1 cellular context compared by ENCODE assay signal in the genomic region with DNA sequence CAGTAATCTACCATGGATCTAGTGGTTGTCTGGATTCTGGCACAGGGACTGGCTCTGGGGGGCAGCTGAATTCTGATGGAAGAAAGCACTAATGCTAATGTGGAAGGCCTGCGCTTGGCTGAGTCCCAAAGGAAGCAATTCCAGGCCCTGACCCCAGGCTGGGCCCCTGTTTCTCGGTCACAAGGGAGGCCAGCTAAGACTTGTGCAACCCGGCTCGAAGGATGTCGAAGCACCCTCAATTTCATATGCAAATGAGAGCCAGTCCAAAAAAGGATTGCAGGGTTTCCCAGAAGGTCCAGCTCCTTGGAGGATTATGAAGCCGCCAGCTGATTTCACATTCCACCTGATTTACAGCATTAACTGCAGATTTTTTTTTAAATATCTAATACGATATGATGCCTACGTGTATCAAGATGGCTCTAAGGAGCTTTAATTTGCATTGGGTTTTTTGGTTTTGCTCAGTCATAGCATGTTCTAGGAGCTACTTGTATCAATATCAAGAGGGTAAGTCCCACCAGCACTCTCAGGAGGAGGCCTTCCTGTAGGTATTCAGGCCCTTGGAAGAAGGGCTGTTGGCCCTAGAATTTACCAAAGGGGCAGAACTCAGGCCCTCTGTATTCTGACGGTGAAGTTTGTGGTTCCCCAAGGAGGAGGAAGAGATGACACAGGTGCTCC.
TF ChIP-seq lines count a peak whose summit lies in the region.

No MANE protein-coding gene starts in this region.

TF ChIP-seq in A549, 52 proteins besides CTCF, POLR2A, EP300 and RAD21 (continued from another document):
- TF ChIP-seq, protein P1, sequence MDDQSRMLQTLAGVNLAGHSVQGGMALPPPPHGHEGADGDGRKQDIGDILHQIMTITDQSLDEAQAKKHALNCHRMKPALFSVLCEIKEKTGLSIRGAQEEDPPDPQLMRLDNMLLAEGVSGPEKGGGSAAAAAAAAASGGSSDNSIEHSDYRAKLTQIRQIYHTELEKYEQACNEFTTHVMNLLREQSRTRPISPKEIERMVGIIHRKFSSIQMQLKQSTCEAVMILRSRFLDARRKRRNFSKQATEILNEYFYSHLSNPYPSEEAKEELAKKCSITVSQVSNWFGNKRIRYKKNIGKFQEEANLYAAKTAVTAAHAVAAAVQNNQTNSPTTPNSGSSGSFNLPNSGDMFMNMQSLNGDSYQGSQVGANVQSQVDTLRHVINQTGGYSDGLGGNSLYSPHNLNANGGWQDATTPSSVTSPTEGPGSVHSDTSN (IDR thresholded peaks at IDR 0.05): no peak
- TF ChIP-seq RCOR1 (IDR thresholded peaks at IDR 0.05; ENCODE audit: low read depth, low read length) (no peak), JUN (IDR thresholded peaks at IDR 0.05) (no peak)
- TF ChIP-seq, protein P2, sequence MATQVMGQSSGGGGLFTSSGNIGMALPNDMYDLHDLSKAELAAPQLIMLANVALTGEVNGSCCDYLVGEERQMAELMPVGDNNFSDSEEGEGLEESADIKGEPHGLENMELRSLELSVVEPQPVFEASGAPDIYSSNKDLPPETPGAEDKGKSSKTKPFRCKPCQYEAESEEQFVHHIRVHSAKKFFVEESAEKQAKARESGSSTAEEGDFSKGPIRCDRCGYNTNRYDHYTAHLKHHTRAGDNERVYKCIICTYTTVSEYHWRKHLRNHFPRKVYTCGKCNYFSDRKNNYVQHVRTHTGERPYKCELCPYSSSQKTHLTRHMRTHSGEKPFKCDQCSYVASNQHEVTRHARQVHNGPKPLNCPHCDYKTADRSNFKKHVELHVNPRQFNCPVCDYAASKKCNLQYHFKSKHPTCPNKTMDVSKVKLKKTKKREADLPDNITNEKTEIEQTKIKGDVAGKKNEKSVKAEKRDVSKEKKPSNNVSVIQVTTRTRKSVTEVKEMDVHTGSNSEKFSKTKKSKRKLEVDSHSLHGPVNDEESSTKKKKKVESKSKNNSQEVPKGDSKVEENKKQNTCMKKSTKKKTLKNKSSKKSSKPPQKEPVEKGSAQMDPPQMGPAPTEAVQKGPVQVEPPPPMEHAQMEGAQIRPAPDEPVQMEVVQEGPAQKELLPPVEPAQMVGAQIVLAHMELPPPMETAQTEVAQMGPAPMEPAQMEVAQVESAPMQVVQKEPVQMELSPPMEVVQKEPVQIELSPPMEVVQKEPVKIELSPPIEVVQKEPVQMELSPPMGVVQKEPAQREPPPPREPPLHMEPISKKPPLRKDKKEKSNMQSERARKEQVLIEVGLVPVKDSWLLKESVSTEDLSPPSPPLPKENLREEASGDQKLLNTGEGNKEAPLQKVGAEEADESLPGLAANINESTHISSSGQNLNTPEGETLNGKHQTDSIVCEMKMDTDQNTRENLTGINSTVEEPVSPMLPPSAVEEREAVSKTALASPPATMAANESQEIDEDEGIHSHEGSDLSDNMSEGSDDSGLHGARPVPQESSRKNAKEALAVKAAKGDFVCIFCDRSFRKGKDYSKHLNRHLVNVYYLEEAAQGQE (IDR thresholded peaks at IDR 0.05): no peak
